Comparison of ENCODE assay signal across 19 cellular contexts in the genomic region with DNA sequence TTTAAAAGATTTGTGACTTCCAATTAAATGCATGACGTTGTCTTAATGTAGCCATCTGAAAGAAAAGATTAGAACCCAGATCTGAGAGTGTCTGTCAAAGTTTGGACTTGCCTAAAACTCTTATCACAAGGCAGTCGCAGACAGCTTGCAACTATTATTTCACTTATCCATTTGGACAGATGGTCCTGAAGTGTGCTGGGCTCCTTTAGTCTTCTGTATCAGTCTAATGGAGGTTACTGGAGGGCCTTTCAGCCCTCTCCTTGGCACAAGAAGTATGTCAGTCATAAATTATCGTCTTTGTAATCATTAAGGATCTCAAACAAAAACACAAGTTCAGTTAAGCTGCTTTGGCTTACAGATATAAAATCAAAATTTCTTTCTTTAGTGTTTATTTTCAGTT. TPM values are rescaled to one million over a fixed set of nuclear protein-coding genes. Genes with fewer than 3 reads are reported as not detected.
DNase-seq lines count a peak whose midpoint lies in the region; ATAC-seq and TF ChIP-seq lines count a peak whose summit lies in the region.
"Had no signal": no experiment of that assay in that cellular context is flagged by ENCODE, and none has a peak within 500 bp of the region (broad histone marks: within the 10 kb centered on the region; RNA-seq: fewer than 3 reads in every experiment).

No MANE protein-coding gene starts in this region.

- H3K27me3 ChIP-seq in WERI-Rb-1 (ENCODE audit: insufficient read depth, low read depth, severe bottlenecking) (no peaks in the 10 kb centered on the region), right lobe of liver (no peaks in the 10 kb centered on the region)

- no peak overlapping the region for H3K4me3 Mint-ChIP-seq in immature natural killer cell
- H3K4me3 Mint-ChIP-seq: activated CD8-positive, alpha-beta T cell treated with anti-CD3 and anti-CD28 coated beads, Interleukin-2, amount 10 ng/mL, durations not matched to agents 7 days and 5 days; activated T-cell treated with anti-CD3 and anti-CD28 coated beads, Interleukin-2, amount 50 U/mL, for 4 hours had no signal

- peaks cover 0 to 44% (median 12%) of the 10 kb centered on the region in 4 donors for H3K4me1 ChIP-seq in right lobe of liver
- H3K4me1 ChIP-seq: SJSA1 had no signal

- DNase-seq in NCI-H1092 (lab: John Stamatoyannopoulos, UW), result peak; percentile 68
- peak; percentile 74 for DNase-seq in NCI-H2171 (lab: John Stamatoyannopoulos, UW)
- DNase-seq in WERI-Rb-1, result peak; percentile 72
- no peak for DNase-seq in right lobe of liver
- no peak for DNase-seq in D341Med (ENCODE audit: low spot score)
- no peak for DNase-seq in immature natural killer cell
- DNase-seq: activated CD8-positive, alpha-beta T cell treated with anti-CD3 and anti-CD28 coated beads, Interleukin-2, amount 10 ng/mL, durations not matched to agents 7 days and 5 days; activated naive CD4-positive, alpha-beta T cell treated with anti-CD3 and anti-CD28 coated beads, Interleukin-2, amount 50 U/mL, for 16 hours; activated T-cell treated with anti-CD3 and anti-CD28 coated beads, Interleukin-2, amount 50 U/mL, for 4 hours; NCI-H187; NCI-H526 treated with DMSO at 0.1 percent for 48 hours; occipital lobe; stimulated activated CD4-positive, alpha-beta T cell treated with anti-CD3 and anti-CD28 coated beads, Interleukin-15, amount 100 ng/mL, for 24 hours had no signal

- TF ChIP-seq POLR2A in right lobe of liver (IDR thresholded peaks at IDR 0.05), result no peak

- peaks cover 0 to 7% (median 3%) of the 10 kb centered on the region in 3 donors for H3K27me3 Mint-ChIP-seq in immature natural killer cell (ENCODE audit: low read depth in 3 of 3)

- no peaks in the 10 kb centered on the region for H3K4me1 Mint-ChIP-seq in immature natural killer cell

- no peaks in the 10 kb centered on the region for H3K36me3 Mint-ChIP-seq in immature natural killer cell

- H3K27ac ChIP-seq in WERI-Rb-1, result peak overlapping the region; percentile 69
- H3K27ac ChIP-seq in right lobe of liver, result peak overlapping the region in 2 of 3 donors; percentile 1 to 57
- H3K27ac ChIP-seq: GM23248, SJSA1 had no signal

- WGBS in right lobe of liver (ENCODE audit: insufficient coverage, low coverage, low lambda C conversion rate, missing lambda C conversion rate), result 50% methylated on average over 3 of the region's 3 CpGs

- H3K9me3 ChIP-seq in WERI-Rb-1 (ENCODE audit: severe bottlenecking) (no peaks in the 10 kb centered on the region), right lobe of liver (no peaks in the 10 kb centered on the region)
- H3K9me3 ChIP-seq: SJSA1 had no signal

- TF ChIP-seq CTCF in WERI-Rb-1 (IDR thresholded peaks at IDR 0.05; ENCODE audit: low read depth, low read length), result no peak
- no peak for TF ChIP-seq CTCF in right lobe of liver (IDR thresholded peaks at IDR 0.05)

- intact Hi-C loops in right lobe of liver (cut with DNase I), result no loop called here

- H3K36me3 ChIP-seq in WERI-Rb-1 (no peaks in the 10 kb centered on the region), right lobe of liver (peaks cover 0 to 18% (median 7%) of the 10 kb centered on the region in 4 donors)
- H3K36me3 ChIP-seq: SJSA1 had no signal

- no peak overlapping the region for H3K27ac Mint-ChIP-seq in immature natural killer cell
- H3K27ac Mint-ChIP-seq: activated CD8-positive, alpha-beta T cell treated with anti-CD3 and anti-CD28 coated beads, Interleukin-2, amount 10 ng/mL, durations not matched to agents 7 days and 5 days had no signal

- ATAC-seq in right lobe of liver, result no peak
- no peak for ATAC-seq in GM19463 (IDR thresholded peaks at IDR 0.05; ENCODE audit: unreplicated experiment)
- no peak for ATAC-seq in GM19328 (IDR thresholded peaks at IDR 0.05; ENCODE audit: unreplicated experiment)
- ATAC-seq: activated CD4-positive, CD25-positive, alpha-beta regulatory T cell treated with anti-CD3 and anti-CD28 coated beads, Interleukin-2, amount 50 U/mL, for 24 hours; activated CD8-positive, alpha-beta T cell treated with anti-CD3 and anti-CD28 coated beads, Interleukin-2, amount 10 ng/mL, durations not matched to agents 7 days and 5 days; activated T-cell treated with anti-CD3 and anti-CD28 coated beads, Interleukin-2, amount 50 U/mL, for 4 hours had no signal

- H3K4me3 ChIP-seq in WERI-Rb-1 (ENCODE audit: low read depth, low read length) (no peak overlapping the region), right lobe of liver (no peak overlapping the region)
- H3K4me3 ChIP-seq: GM23248, SJSA1 had no signal

- H3K9me3 Mint-ChIP-seq in immature natural killer cell, result peaks cover 0 to 3% (median 0%) of the 10 kb centered on the region in 6 donors
- H3K9me3 Mint-ChIP-seq: activated T-cell treated with anti-CD3 and anti-CD28 coated beads, Interleukin-2, amount 50 U/mL, for 4 hours had no signal

RNA-seq across cellular contexts. Expression of gene PROX1, which starts 15.5 kb away (rescaled TPM):
- 100 to 1,000 TPM in 4 of 6 experiments, 10 to 100 TPM in 2; 79.6 to 186 (median 164) TPM for total RNA-seq in right lobe of liver
- polyA plus RNA-seq in immature natural killer cell, result not detected
- total RNA-seq: activated CD8-positive, alpha-beta T cell treated with anti-CD3 and anti-CD28 coated beads, Interleukin-2, amount 10 ng/mL, durations not matched to agents 7 days and 5 days; T-helper 2 cell treated with Interferon-gamma antibody and Interleukin-4, amounts not matched to agents 100 ng/mL and 5 ng/mL, for 36 hours had no signal

Comparison
In these comparisons a context has a peak if more than half of its experiments do, and no peak if none do; other contexts are left out.
1. DNase-seq: peak in NCI-H1092 (single experiment), NCI-H2171 (single experiment) and WERI-Rb-1 (single experiment); none in right lobe of liver (0 of 3), D341Med (single experiment) and immature natural killer cell (0 of 3).